ENCODE assay signal across 22 cellular contexts in the genomic region with DNA sequence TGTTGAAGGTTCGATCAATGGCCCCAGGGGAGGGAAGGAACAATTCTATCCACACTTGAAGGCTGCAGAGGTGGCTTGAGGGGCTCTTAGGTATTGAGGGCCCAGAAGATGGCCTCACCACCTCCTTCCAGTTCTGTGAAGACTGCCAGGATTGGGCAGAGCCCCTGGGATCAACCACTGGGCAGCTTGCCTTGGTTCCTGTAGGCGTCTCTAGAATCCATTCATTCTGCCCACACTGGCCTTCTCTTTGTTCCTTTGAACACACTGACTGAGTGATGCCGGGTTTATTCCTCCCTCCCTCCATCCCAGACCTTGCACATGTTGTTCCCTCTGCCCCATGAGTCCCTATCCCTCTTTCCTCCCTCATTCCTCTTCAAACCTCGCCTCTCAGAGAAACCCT. TPM values are rescaled to one million over a fixed set of nuclear protein-coding genes. Genes with fewer than 3 reads are reported as not detected.
"Had no signal": no experiment of that assay in that cellular context is flagged by ENCODE, and none has a peak within 500 bp of the region (broad histone marks: within the 10 kb centered on the region; RNA-seq: fewer than 3 reads in every experiment).

No MANE protein-coding gene starts in this region.

- H3K27me3 Mint-ChIP-seq: activated naive CD8-positive, alpha-beta T cell treated with anti-CD3 and anti-CD28 coated beads, Interleukin-2, amount 10 ng/mL, durations not matched to agents 7 days and 5 days had no signal

- H3K27me3 ChIP-seq: adrenal gland had no signal

- H3K27ac Mint-ChIP-seq: activated CD4-positive, alpha-beta T cell treated with anti-CD3 and anti-CD28 coated beads for 36 hours; activated CD8-positive, alpha-beta T cell treated with anti-CD3 and anti-CD28 coated beads, Interleukin-2, amount 10 ng/mL, durations not matched to agents 7 days and 5 days; activated naive CD8-positive, alpha-beta T cell treated with anti-CD3 and anti-CD28 coated beads, Interleukin-2, amount 10 ng/mL, durations not matched to agents 7 days and 5 days; T-cell had no signal

- H3K4me3 ChIP-seq: adrenal gland, SK-N-MC had no signal

- H3K4me3 Mint-ChIP-seq: activated CD4-positive, alpha-beta T cell treated with anti-CD3 and anti-CD28 coated beads for 36 hours; activated CD8-positive, alpha-beta T cell treated with anti-CD3 and anti-CD28 coated beads, Interleukin-2, amount 10 ng/mL, durations not matched to agents 7 days and 5 days; activated naive CD8-positive, alpha-beta T cell treated with anti-CD3 and anti-CD28 coated beads, Interleukin-2, amount 10 ng/mL, durations not matched to agents 7 days and 5 days; T-cell had no signal

- H3K9me3 ChIP-seq: adrenal gland had no signal

- H3K36me3 ChIP-seq: adrenal gland had no signal

- H3K4me1 Mint-ChIP-seq: activated CD4-positive, alpha-beta T cell treated with anti-CD3 and anti-CD28 coated beads for 36 hours; T-cell had no signal

- DNase-seq: activated CD4-positive, alpha-beta T cell treated with anti-CD3 and anti-CD28 coated beads for 36 hours; activated CD4-positive, alpha-beta T cell treated with anti-CD3 and anti-CD28 coated beads, Interleukin-2, amount 50 U/mL, for 4 hours; activated CD8-positive, alpha-beta memory T cell treated with anti-CD3 and anti-CD28 coated beads, Interleukin-2, amount 50 U/mL, for 48 hours; activated CD8-positive, alpha-beta T cell treated with anti-CD3 and anti-CD28 coated beads, Interleukin-2, amount 10 ng/mL, durations not matched to agents 7 days and 5 days; activated naive CD4-positive, alpha-beta T cell treated with anti-CD3 and anti-CD28 coated beads, Interleukin-2, amount 50 U/mL, for 16 hours; activated naive CD8-positive, alpha-beta T cell treated with anti-CD3 and anti-CD28 coated beads, Interleukin-2, amount 10 ng/mL, durations not matched to agents 7 days and 5 days; activated T-cell treated with anti-CD3 and anti-CD28 coated beads, Interleukin-2, amount 50 U/mL, for 1 hour; adrenal gland; Kasumi-1; NCI-H1048; NCI-H146; NCI-H187 treated with DMSO at 0.1 percent for 48 hours; NCI-H345; NCI-H510A; NCI-H526 treated with DMSO at 0.1 percent for 48 hours; NCI-H82; SIG-M5; T-cell; T-helper 2 cell; T1000 had no signal

- H3K36me3 Mint-ChIP-seq: activated naive CD8-positive, alpha-beta T cell treated with anti-CD3 and anti-CD28 coated beads, Interleukin-2, amount 10 ng/mL, durations not matched to agents 7 days and 5 days; T-cell had no signal

- ATAC-seq: activated CD4-positive, alpha-beta T cell treated with anti-CD3 and anti-CD28 coated beads for 36 hours; activated CD8-positive, alpha-beta T cell treated with anti-CD3 and anti-CD28 coated beads, Interleukin-2, amount 10 ng/mL, durations not matched to agents 7 days and 5 days; T-cell had no signal

- H3K27ac ChIP-seq: adrenal gland, SK-N-MC, VCaP had no signal

- H3K4me1 ChIP-seq: adrenal gland had no signal

RNA-seq across cellular contexts. Expression of a gene that starts 50.5 kb away (rescaled TPM):
- total RNA-seq: activated CD4-positive, alpha-beta T cell treated with anti-CD3 and anti-CD28 coated beads for 36 hours; activated CD8-positive, alpha-beta T cell treated with anti-CD3 and anti-CD28 coated beads, Interleukin-2, amount 10 ng/mL, durations not matched to agents 7 days and 5 days; activated naive CD8-positive, alpha-beta T cell treated with anti-CD3 and anti-CD28 coated beads, Interleukin-2, amount 10 ng/mL, durations not matched to agents 7 days and 5 days had no signal
